ENCODE assay signal across 8 cellular contexts in the genomic region with DNA sequence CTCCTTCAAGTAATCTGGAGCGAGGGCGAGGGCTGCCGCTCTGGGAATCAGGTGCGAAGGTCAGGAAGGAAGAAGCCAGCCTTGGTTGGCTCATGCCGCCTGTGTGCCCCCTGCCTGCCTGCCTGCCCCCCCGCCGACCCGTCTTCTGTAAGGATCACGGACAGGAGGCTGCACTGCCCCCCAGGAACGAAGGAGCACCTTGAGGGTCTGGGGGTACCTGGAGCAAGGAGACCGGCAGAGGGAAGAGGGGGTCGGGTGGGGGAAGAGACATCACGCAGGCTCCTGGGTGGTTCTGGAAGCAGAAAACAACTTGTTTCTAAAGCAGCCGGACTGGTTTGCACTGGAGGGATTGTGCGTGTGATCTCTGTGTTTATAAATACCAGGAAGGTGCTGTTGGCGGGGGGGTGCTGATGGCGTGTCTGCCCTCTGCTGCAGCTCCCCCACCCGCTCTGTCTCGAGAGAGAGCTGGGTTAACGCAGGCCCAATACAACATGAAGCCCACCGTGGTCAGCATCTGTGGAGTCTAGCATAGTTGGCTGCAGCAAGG. TPM values are rescaled to one million over a fixed set of nuclear protein-coding genes. Genes with fewer than 3 reads are reported as not detected.
DNase-seq lines count a peak whose midpoint lies in the region; ATAC-seq and TF ChIP-seq lines count a peak whose summit lies in the region.

No MANE protein-coding gene starts in this region.

- ATAC-seq in SK-N-SH treated with all-trans-retinoic acid at 6 μM for 48 hours (no peak), Right ventricle myocardium inferior (no peak), GM19324 (IDR thresholded peaks at IDR 0.05; ENCODE audit: low FRiP score, unreplicated experiment) (no peak), GM19397 (IDR thresholded peaks at IDR 0.05; ENCODE audit: unreplicated experiment) (no peak)

- intact Hi-C loops in Right ventricle myocardium inferior (cut with DNase I): loop anchor here (5.0 to 10.0 kb wide), 3 partner anchors 122 to 677 kb away; no protein-coding TSS in a partner anchor

- DNase-seq in NCI-H1417 (lab: John Stamatoyannopoulos, UW) (peak in 2 of 3 experiments; percentile 33 to 49), NCI-H1417 treated with DMSO at 0.1 percent for 48 hours (lab: John Stamatoyannopoulos, UW) (no peak), Right ventricle myocardium inferior (ENCODE audit: missing footprints) (peak; percentile 73), renal cortical epithelial cell (ENCODE audit: low read depth) (peak; percentile 38), retina (no peak)

TF ChIP-seq in SK-N-SH treated with all-trans-retinoic acid at 6 μM for 48 hours, 23 proteins besides CTCF, POLR2A, EP300 and RAD21:
- TF ChIP-seq, protein P1, sequence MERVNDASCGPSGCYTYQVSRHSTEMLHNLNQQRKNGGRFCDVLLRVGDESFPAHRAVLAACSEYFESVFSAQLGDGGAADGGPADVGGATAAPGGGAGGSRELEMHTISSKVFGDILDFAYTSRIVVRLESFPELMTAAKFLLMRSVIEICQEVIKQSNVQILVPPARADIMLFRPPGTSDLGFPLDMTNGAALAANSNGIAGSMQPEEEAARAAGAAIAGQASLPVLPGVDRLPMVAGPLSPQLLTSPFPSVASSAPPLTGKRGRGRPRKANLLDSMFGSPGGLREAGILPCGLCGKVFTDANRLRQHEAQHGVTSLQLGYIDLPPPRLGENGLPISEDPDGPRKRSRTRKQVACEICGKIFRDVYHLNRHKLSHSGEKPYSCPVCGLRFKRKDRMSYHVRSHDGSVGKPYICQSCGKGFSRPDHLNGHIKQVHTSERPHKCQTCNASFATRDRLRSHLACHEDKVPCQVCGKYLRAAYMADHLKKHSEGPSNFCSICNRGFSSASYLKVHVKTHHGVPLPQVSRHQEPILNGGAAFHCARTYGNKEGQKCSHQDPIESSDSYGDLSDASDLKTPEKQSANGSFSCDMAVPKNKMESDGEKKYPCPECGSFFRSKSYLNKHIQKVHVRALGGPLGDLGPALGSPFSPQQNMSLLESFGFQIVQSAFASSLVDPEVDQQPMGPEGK (CRISPR knock-in tag; IDR thresholded peaks at IDR 0.05; ENCODE audit: borderline replicate concordance): peak; percentile 50; the same call in 1 of the 2 replicates
- no peak for TF ChIP-seq ZNF70 (CRISPR knock-in tag; IDR thresholded peaks at IDR 0.05)
- TF ChIP-seq, protein P2, sequence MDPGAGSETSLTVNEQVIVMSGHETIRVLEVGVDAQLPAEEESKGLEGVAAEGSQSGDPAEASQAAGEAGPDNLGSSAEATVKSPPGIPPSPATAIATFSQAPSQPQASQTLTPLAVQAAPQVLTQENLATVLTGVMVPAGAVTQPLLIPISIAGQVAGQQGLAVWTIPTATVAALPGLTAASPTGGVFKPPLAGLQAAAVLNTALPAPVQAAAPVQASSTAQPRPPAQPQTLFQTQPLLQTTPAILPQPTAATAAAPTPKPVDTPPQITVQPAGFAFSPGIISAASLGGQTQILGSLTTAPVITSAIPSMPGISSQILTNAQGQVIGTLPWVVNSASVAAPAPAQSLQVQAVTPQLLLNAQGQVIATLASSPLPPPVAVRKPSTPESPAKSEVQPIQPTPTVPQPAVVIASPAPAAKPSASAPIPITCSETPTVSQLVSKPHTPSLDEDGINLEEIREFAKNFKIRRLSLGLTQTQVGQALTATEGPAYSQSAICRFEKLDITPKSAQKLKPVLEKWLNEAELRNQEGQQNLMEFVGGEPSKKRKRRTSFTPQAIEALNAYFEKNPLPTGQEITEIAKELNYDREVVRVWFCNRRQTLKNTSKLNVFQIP (CRISPR knock-in tag; IDR thresholded peaks at IDR 0.05; ENCODE audit: borderline replicate concordance, low read depth): no peak

RNA-seq across cellular contexts. Expression of a gene that starts 1.7 kb away (rescaled TPM):
- total RNA-seq in Right ventricle myocardium inferior (48.5 TPM), renal cortical epithelial cell (128 and 349 TPM in 2 replicates)

Comparison
In these comparisons a context has a peak if more than half of its experiments do, and no peak if none do; other contexts are left out.
1. DNase-seq: peak in NCI-H1417 (2 of 3), Right ventricle myocardium inferior (single experiment) and renal cortical epithelial cell (single experiment); none in NCI-H1417 treated with DMSO at 0.1 percent for 48 hours (single experiment) and retina (single experiment).